Comparison of ENCODE assay signal across 8 cellular contexts in the genomic region with DNA sequence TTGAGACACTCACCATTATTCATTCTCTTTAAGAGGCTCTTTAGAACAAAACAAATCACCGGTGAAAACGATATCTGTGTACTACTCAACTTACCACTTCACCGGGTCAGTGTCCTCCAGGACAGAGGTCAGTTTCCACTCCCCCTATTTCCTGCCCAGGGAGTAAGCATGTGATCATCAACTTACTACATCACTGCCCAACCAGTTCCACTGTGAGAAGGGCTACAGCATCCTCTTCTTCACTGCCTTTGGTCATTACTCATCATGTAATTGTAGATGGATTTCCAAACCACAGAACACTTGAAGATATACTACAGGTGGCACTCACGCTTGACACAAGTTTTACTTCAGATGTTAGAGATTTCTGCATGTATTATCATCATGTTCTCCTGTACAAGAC.
DNase-seq lines count a peak whose midpoint lies in the region; ATAC-seq lines count a peak whose summit lies in the region.

No MANE protein-coding gene starts in this region.

- H3K27ac ChIP-seq in BLaER1 (no peak overlapping the region), substantia nigra (ENCODE audit: low read depth, low read length, poor library complexity, severe bottlenecking) (peak overlapping the region; percentile 63)

- DNase-seq in NCI-H510A treated with DMSO at 0.1 percent for 48 hours (lab: John Stamatoyannopoulos, UW) (peak; percentile 62), globus pallidus (ENCODE audit: low spot score) (peak; percentile 60), substantia nigra (lab: John Stamatoyannopoulos, UW) (peak in 11 of 49 donors; percentile 6 to 59 (median 37)), HuH-7.5 (ENCODE audit: low spot score) (no peak), NCI-H1105 treated with DMSO at 0.1 percent for 48 hours (lab: John Stamatoyannopoulos, UW) (no peak), retina (no peak)

- H3K9me3 ChIP-seq in BLaER1, result no peaks in the 10 kb centered on the region

- H3K9ac ChIP-seq in BLaER1, result no peak overlapping the region

- H3K4me3 ChIP-seq in BLaER1, result no peak overlapping the region

- H3K27me3 ChIP-seq in BLaER1, result peaks cover 47% of the 10 kb centered on the region

- peaks cover 21% of the 10 kb centered on the region for H3K4me1 ChIP-seq in BLaER1

- no peaks in the 10 kb centered on the region for H4K20me1 ChIP-seq in BLaER1

- no peaks in the 10 kb centered on the region for H3K36me3 ChIP-seq in BLaER1

- peak overlapping the region; percentile 50 for H3K4me2 ChIP-seq in BLaER1

- ATAC-seq in GM21367 (IDR thresholded peaks at IDR 0.05; ENCODE audit: unreplicated experiment), result peak; percentile 32

Comparison
In these comparisons a context has a peak if more than half of its experiments do, and no peak if none do; other contexts are left out.
1. DNase-seq: peak in NCI-H510A treated with DMSO at 0.1 percent for 48 hours (single experiment) and globus pallidus (single experiment); none in HuH-7.5 (single experiment), NCI-H1105 treated with DMSO at 0.1 percent for 48 hours (single experiment) and retina (single experiment).